15 cellular contexts compared by ENCODE assay signal in the genomic region with DNA sequence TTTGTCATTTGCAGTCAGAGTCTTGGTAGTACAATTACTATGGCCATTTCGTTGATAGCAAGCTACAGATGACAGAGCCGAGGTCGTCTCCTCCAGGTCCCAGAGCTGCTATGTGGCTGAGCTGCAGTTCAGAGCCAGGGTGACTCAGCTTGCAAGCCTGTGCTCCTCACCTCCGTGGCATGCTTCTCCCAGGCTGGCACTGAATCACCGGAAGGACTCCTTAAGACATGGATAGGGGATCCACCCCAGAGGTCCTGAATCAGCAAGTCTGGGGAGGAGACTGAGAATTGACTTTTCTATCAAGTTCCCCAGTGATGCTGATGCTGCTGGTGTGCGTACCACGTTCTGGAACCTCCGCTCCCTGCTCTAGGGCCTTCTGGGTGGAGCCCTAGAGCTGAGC.
DNase-seq lines count a peak whose midpoint lies in the region; ATAC-seq, FAIRE-seq and TF ChIP-seq lines count a peak whose summit lies in the region.
"Had no signal": no experiment of that assay in that cellular context is flagged by ENCODE, and none has a peak within 500 bp of the region (broad histone marks: within the 10 kb centered on the region; RNA-seq: fewer than 3 reads in every experiment).

No MANE protein-coding gene starts in this region.

- no peak for TF ChIP-seq RAD21 in H1 (IDR thresholded peaks at IDR 0.05 in 1 of 2, conservative IDR thresholded peaks at IDR 0.05 in 1 of 2; ENCODE audit: low read depth in 2 of 2, low read length in 2 of 2)

- no peak overlapping the region for H3K4me2 ChIP-seq in H1 (ENCODE audit: insufficient read depth in 1 of 2, low read depth in 2 of 2, low read length in 2 of 2)

- TF ChIP-seq POLR2A in H1 (IDR thresholded peaks at IDR 0.05; ENCODE audit: control extremely low read depth in 1 of 2, low read depth in 2 of 2, low read length in 2 of 2) = no peak

- H3K23me2 ChIP-seq in H1 (ENCODE audit: low read depth, low read length) = no peaks in the 10 kb centered on the region; the same call in 1 of the 2 replicates

- WGBS in H1 (ENCODE audit: extremely low coverage in 1 of 2, insufficient coverage in 1 of 2, insufficient read length in 1 of 2, insufficient replicate concordance in 2 of 2, low coverage in 1 of 2, low lambda C conversion rate in 2 of 2, missing lambda C conversion rate in 1 of 2), 2 experiments = 77% methylated on average over 8 of the region's 8 CpGs; no CpG with 5 or more reads in 1 of the 2 experiments

- CTCF ChIA-PET in H1 (lab: Charles Lee; ENCODE audit: partially characterized antibody) = interaction anchor here (0.8 to 1.5 kb wide), 2 partner anchors 14 to 16 kb away, joined by 3 to 4 read pairs; no protein-coding TSS in a partner anchor

- no peak overlapping the region for H3K27ac ChIP-seq in H1 (ENCODE audit: low read depth, low read length)
- H3K27ac ChIP-seq: prostate gland had no signal

- no peak overlapping the region for H3K4me3 ChIP-seq in H1 (ENCODE audit: extremely low read depth in 1 of 4, insufficient read depth in 2 of 4, low read depth in 3 of 4, low read length in 4 of 4)
- H3K4me3 ChIP-seq: prostate gland had no signal

- H3K79me2 ChIP-seq in H1 (ENCODE audit: control insufficient read depth in 1 of 2, insufficient read depth in 2 of 2, low read length in 2 of 2) = no peaks in the 10 kb centered on the region

- no peak for FAIRE-seq in H1 (lab: Jason Lieb, UNC)
- FAIRE-seq: endometrium had no signal

- H2AK5ac ChIP-seq in H1 (ENCODE audit: low read depth, low read length) = no peak overlapping the region

- peaks cover 0 to 2% (median 0%) of the 10 kb centered on the region in 4 experiments; a peak in 2 of 7 replicates for H3K27me3 ChIP-seq in H1 (replicated peaks in 1 of 4; ENCODE audit: control insufficient read depth in 3 of 4, extremely low read depth in 1 of 4, insufficient read depth in 3 of 4, low read length in 3 of 4)

- peak overlapping the region; percentile 39 for H3K4ac ChIP-seq in H1 (replicated peaks; ENCODE audit: insufficient read length, low read depth, low read length)

- no peak overlapping the region for H2BK120ac ChIP-seq in H1 (replicated peaks; ENCODE audit: low read depth, low read length)

- H2BK20ac ChIP-seq in H1 (ENCODE audit: low read length) = no peak overlapping the region

- POLR2A ChIA-PET in H1 (lab: Charles Lee; ENCODE audit: partially characterized antibody) = no interaction called here

- in situ Hi-C loops in Caki2 (cut with HindIII; ENCODE audit: low pct_unique_long_range_greater_than_20kb, low sequenced_read_pairs) = no loop called here

- H4K5ac ChIP-seq in H1 (ENCODE audit: insufficient read length, low read depth, low read length) = no peak overlapping the region

- DNase-seq in Caki2 (ENCODE audit: low read depth) (peak; percentile 84), NCI-H226 (peak; percentile 91), H1 (ENCODE audit: low read depth in 1 of 2, low spot score in 2 of 2) (peak in 1 of 2 experiments; percentile 25), non-pigmented ciliary epithelial cell (ENCODE audit: low read depth) (peak; percentile 85), NAMALWA (ENCODE audit: low spot score) (no peak), epidermal melanocyte (ENCODE audit: insufficient read length, low spot score) (no peak)
- DNase-seq in stimulated activated naive CD8-positive, alpha-beta T cell treated with anti-CD3 and anti-CD28 coated beads, Interleukin-15, Interleukin-2, amounts not matched to agents 100 U/mL and 50 U/mL, for 24 hours = no peak
- DNase-seq: activated CD4-positive, alpha-beta T cell treated with anti-CD3 and anti-CD28 coated beads, Interleukin-2, amount 50 U/mL, for 1 hour; KG1; left ventricle myocardium superior; NCI-H510A treated with DMSO at 0.1 percent for 48 hours had no signal

- no peaks in the 10 kb centered on the region for H3K79me1 ChIP-seq in H1 (ENCODE audit: low read depth, low read length)

- H4K20me1 ChIP-seq in H1 (replicated peaks in 1 of 2; ENCODE audit: control insufficient read depth in 1 of 2, insufficient read depth in 2 of 2, low read length in 2 of 2) = no peaks in the 10 kb centered on the region

- no peaks in the 10 kb centered on the region for H3K4me1 ChIP-seq in H1 (replicated peaks in 1 of 4; ENCODE audit: control insufficient read depth in 3 of 4, insufficient read depth in 4 of 4, low read length in 3 of 4)
- H3K4me1 ChIP-seq: prostate gland had no signal

- H3K56ac ChIP-seq in H1 (replicated peaks; ENCODE audit: insufficient read length, low read depth, low read length) = no peak overlapping the region

- H3K23ac ChIP-seq in H1 (ENCODE audit: insufficient read length) = no peak overlapping the region

- no peak overlapping the region for H3K18ac ChIP-seq in H1 (ENCODE audit: extremely low read depth, low read length)

- no peak overlapping the region for H2BK15ac ChIP-seq in H1 (ENCODE audit: low read length)

- no peak overlapping the region for H4K91ac ChIP-seq in H1 (replicated peaks; ENCODE audit: insufficient read length, low read length)

- H3K9ac ChIP-seq in H1 (replicated peaks in 1 of 4; ENCODE audit: extremely low read depth in 1 of 4, low read depth in 3 of 4, low read length in 3 of 4) = no peak overlapping the region

- H4K8ac ChIP-seq in H1 (ENCODE audit: extremely low read depth, insufficient read depth, low read length) = no peak overlapping the region

- TF ChIP-seq EP300 in H1 (IDR thresholded peaks at IDR 0.05; ENCODE audit: borderline replicate concordance in 1 of 2, low read depth in 2 of 2, low read length in 2 of 2) = no peak

- no peak overlapping the region for H2BK5ac ChIP-seq in H1 (ENCODE audit: low read depth, low read length)

- no peak overlapping the region for H2AFZ ChIP-seq in H1 (ENCODE audit: low read length)

- H3K36me3 ChIP-seq in H1 (ENCODE audit: control insufficient read depth in 2 of 4, insufficient read depth in 4 of 4, low read length in 3 of 4) = no peaks in the 10 kb centered on the region
- H3K36me3 ChIP-seq: prostate gland had no signal

- peaks cover 0 to 12% of the 10 kb centered on the region in 2 experiments; a peak in 1 of 4 replicates for H3K9me3 ChIP-seq in H1 (ENCODE audit: insufficient read depth in 2 of 2, low read depth in 1 of 2, low read length in 1 of 2)
- H3K9me3 ChIP-seq: prostate gland had no signal

- no peak for TF ChIP-seq CTCF in H1 (IDR thresholded peaks at IDR 0.05; ENCODE audit: control extremely low read depth in 1 of 3, insufficient read depth in 1 of 3, low read depth in 1 of 3, low read length in 3 of 3)

- H2BK12ac ChIP-seq in H1 (ENCODE audit: low read depth, low read length) = no peak overlapping the region

- ATAC-seq in stimulated activated naive CD8-positive, alpha-beta T cell treated with anti-CD3 and anti-CD28 coated beads, Interleukin-15, Interleukin-2, amounts not matched to agents 100 U/mL and 50 U/mL, for 24 hours = no peak
- no peak for ATAC-seq in HG03108 (IDR thresholded peaks at IDR 0.05; ENCODE audit: unreplicated experiment)
- ATAC-seq: left ventricle myocardium superior, SK-N-SH treated with all-trans-retinoic acid at 6 μM for 48 hours had no signal

- H3K14ac ChIP-seq in H1 (ENCODE audit: insufficient read length) = no peak overlapping the region

TF ChIP-seq in H1, 55 proteins besides CTCF, POLR2A, EP300 and RAD21:
- TF ChIP-seq SIRT6 (IDR thresholded peaks at IDR 0.05; ENCODE audit: low read length) (no peak), CBX8 (IDR thresholded peaks at IDR 0.05; ENCODE audit: borderline replicate concordance, low read depth, low read length) (no peak), USF2 (IDR thresholded peaks at IDR 0.05; ENCODE audit: low read length) (no peak), SUZ12 (IDR thresholded peaks at IDR 0.05; ENCODE audit: low read length) (no peak), HDAC2 (IDR thresholded peaks at IDR 0.05; ENCODE audit: borderline replicate concordance in 1 of 2, low read depth in 2 of 2, low read length in 2 of 2) (no peak), YY1 (IDR thresholded peaks at IDR 0.05; ENCODE audit: low read depth, low read length) (no peak), FOSL1 (IDR thresholded peaks at IDR 0.05; ENCODE audit: insufficient read depth, low read depth, low read length) (no peak), SIX5 (IDR thresholded peaks at IDR 0.05; ENCODE audit: low read depth, low read length) (no peak), BACH1 (IDR thresholded peaks at IDR 0.05; ENCODE audit: low read length) (no peak), TAF1 (IDR thresholded peaks at IDR 0.05; ENCODE audit: low read depth, low read length) (no peak), TCF12 (IDR thresholded peaks at IDR 0.05; ENCODE audit: low read depth, low read length) (no peak), RFX5 (IDR thresholded peaks at IDR 0.05; ENCODE audit: borderline replicate concordance, low read depth, low read length) (no peak), CREB1 (IDR thresholded peaks at IDR 0.05) (no peak), RNF2 (IDR thresholded peaks at IDR 0.05; ENCODE audit: borderline replicate concordance, low read depth, low read length, missing control alignments, poor library complexity, severe bottlenecking) (no peak), RXRA (IDR thresholded peaks at IDR 0.05; ENCODE audit: insufficient read depth, low read depth, low read length) (no peak), SP2 (IDR thresholded peaks at IDR 0.05; ENCODE audit: low read length) (no peak)
- TF ChIP-seq, protein P1, sequence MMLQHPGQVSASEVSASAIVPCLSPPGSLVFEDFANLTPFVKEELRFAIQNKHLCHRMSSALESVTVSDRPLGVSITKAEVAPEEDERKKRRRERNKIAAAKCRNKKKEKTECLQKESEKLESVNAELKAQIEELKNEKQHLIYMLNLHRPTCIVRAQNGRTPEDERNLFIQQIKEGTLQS (IDR thresholded peaks at IDR 0.05; ENCODE audit: insufficient read depth, low read depth, low read length) = no peak

Comparison
In these comparisons a context has a peak if more than half of its experiments do, and no peak if none do; other contexts are left out.
1. DNase-seq: peak in Caki2 (single experiment), NCI-H226 (single experiment) and non-pigmented ciliary epithelial cell (single experiment); none in NAMALWA (single experiment), stimulated activated naive CD8-positive, alpha-beta T cell treated with anti-CD3 and anti-CD28 coated beads, Interleukin-15, Interleukin-2, amounts not matched to agents 100 U/mL and 50 U/mL, for 24 hours (single experiment) and epidermal melanocyte (single experiment).